Comparison of ENCODE assay signal across 15 cellular contexts in genomic region chr1:66266756-66267155, GRCh38.
DNase-seq lines count a peak whose midpoint lies in the region; ATAC-seq, FAIRE-seq and TF ChIP-seq lines count a peak whose summit lies in the region.
"Had no signal": no experiment of that assay in that cellular context is flagged by ENCODE, and none has a peak within 500 bp of the region (broad histone marks: within the 10 kb centered on the region; RNA-seq: fewer than 3 reads in every experiment).

No MANE protein-coding gene starts in this region.

- CTCF ChIA-PET in A549 (lab: Yijun Ruan, JAX) = interaction anchor here (1.5 kb wide), 1 partner anchor 66 kb away, joined by 4 read pairs; no protein-coding TSS in a partner anchor
- CTCF ChIA-PET in activated CD8-positive, alpha-beta T cell treated with anti-CD3 and anti-CD28 coated beads for 36 hours (lab: Charles Lee) = interaction anchor here (0.7 to 2.0 kb wide), 3 partner anchors 25 to 180 kb away, joined by 3 to 12 read pairs (median 3); no protein-coding TSS in a partner anchor

- no peaks in the 10 kb centered on the region for H3K36me3 ChIP-seq in breast epithelium
- H3K36me3 ChIP-seq: stomach had no signal

- H3K9me3 ChIP-seq in A549 (no peaks in the 10 kb centered on the region), breast epithelium (no peaks in the 10 kb centered on the region)
- H3K9me3 ChIP-seq: stomach had no signal

- H3K4me3 ChIP-seq in A549 (no peak overlapping the region), HL-60 (replicated peaks; ENCODE audit: insufficient read depth, low read length) (no peak overlapping the region), breast epithelium (no peak overlapping the region)
- H3K4me3 ChIP-seq: stomach had no signal

- H3K4me1 ChIP-seq in A549 (peaks cover 80% of the 10 kb centered on the region), breast epithelium (peaks cover 0 to 16% of the 10 kb centered on the region in 2 donors)

- DNase-seq in A549 (ENCODE audit: low read depth in 1 of 2, low spot score in 1 of 2) = no peak
- no peak for DNase-seq in HL-60 (ENCODE audit: low read depth in 1 of 2, low spot score in 1 of 2)
- no peak for DNase-seq in breast epithelium (ENCODE audit: low spot score in 2 of 2)
- DNase-seq in lung microvascular endothelial cell (ENCODE audit: low read depth in 2 of 2) = peak; percentile 28 to 71
- no peak for DNase-seq in activated CD8-positive, alpha-beta T cell treated with anti-CD3 and anti-CD28 coated beads for 36 hours
- DNase-seq in activated naive CD8-positive, alpha-beta T cell treated with anti-CD3 and anti-CD28 coated beads, Interleukin-2, amount 50 U/mL, for 24 hours = no peak
- DNase-seq: activated CD4-positive, alpha-beta T cell treated with anti-CD3 and anti-CD28 coated beads for 4 hours; activated T-cell treated with anti-CD3 and anti-CD28 coated beads, Interleukin-2, amount 50 U/mL, for 1 hour; H7; NCI-H69; occipital lobe; stomach had no signal

- POLR2A ChIA-PET in A549 (lab: Yijun Ruan, JAX) = no interaction called here
- POLR2A ChIA-PET in activated CD8-positive, alpha-beta T cell treated with anti-CD3 and anti-CD28 coated beads for 36 hours (lab: Charles Lee) = no interaction called here

- FAIRE-seq in A549 (lab: Jason Lieb, UNC) = no peak

- ATAC-seq in A549 (no peak), HG03196 (IDR thresholded peaks at IDR 0.05; ENCODE audit: unreplicated experiment) (no peak), HG03469 (IDR thresholded peaks at IDR 0.05; ENCODE audit: unreplicated experiment) (no peak)
- no peak for ATAC-seq in activated CD8-positive, alpha-beta T cell treated with anti-CD3 and anti-CD28 coated beads for 36 hours
- ATAC-seq in activated naive CD8-positive, alpha-beta T cell treated with anti-CD3 and anti-CD28 coated beads, Interleukin-2, amount 50 U/mL, for 24 hours = no peak

- WGBS in A549 (ENCODE audit: missing lambda C conversion rate) = 90% methylated on average over 3 of the region's 3 CpGs

- no peaks in the 10 kb centered on the region for H3K36me3 Mint-ChIP-seq in activated CD8-positive, alpha-beta T cell treated with anti-CD3 and anti-CD28 coated beads for 36 hours (ENCODE audit: low read depth)
- H3K36me3 Mint-ChIP-seq in activated naive CD8-positive, alpha-beta T cell treated with anti-CD3 and anti-CD28 coated beads, Interleukin-2, amount 50 U/mL, for 24 hours (ENCODE audit: low read depth) = no peaks in the 10 kb centered on the region
- H3K36me3 Mint-ChIP-seq: memory B cell had no signal

- peak overlapping the region; percentile 11; the same call in 1 of the 3 replicates for H3K4me2 ChIP-seq in A549

- TF ChIP-seq POLR2A in A549 (IDR thresholded peaks at IDR 0.05; ENCODE audit: low read length) (no peak), breast epithelium (IDR thresholded peaks at IDR 0.05) (no peak)

- TF ChIP-seq EP300 in A549 (IDR thresholded peaks at IDR 0.05) = no peak

- H3K4me1 Mint-ChIP-seq in activated CD8-positive, alpha-beta T cell treated with anti-CD3 and anti-CD28 coated beads for 36 hours (ENCODE audit: low read depth) = peaks cover 59% of the 10 kb centered on the region
- peaks cover 65% of the 10 kb centered on the region for H3K4me1 Mint-ChIP-seq in activated naive CD8-positive, alpha-beta T cell treated with anti-CD3 and anti-CD28 coated beads, Interleukin-2, amount 50 U/mL, for 24 hours

- intact Hi-C loops in breast epithelium (cut with DNase I; ENCODE audit: low total_unique reads) = no loop called here
- intact Hi-C loops in activated CD8-positive, alpha-beta T cell treated with anti-CD3 and anti-CD28 coated beads for 36 hours (cut with micrococcal nuclease) = no loop called here

- no peak overlapping the region for H3K4me3 Mint-ChIP-seq in activated CD8-positive, alpha-beta T cell treated with anti-CD3 and anti-CD28 coated beads for 36 hours
- no peak overlapping the region for H3K4me3 Mint-ChIP-seq in activated naive CD8-positive, alpha-beta T cell treated with anti-CD3 and anti-CD28 coated beads, Interleukin-2, amount 50 U/mL, for 24 hours
- H3K4me3 Mint-ChIP-seq: memory B cell had no signal

- TF ChIP-seq CTCF in A549 (IDR thresholded peaks at IDR 0.05) (no peak), HL-60 (IDR thresholded peaks at IDR 0.05; ENCODE audit: insufficient read depth, low read length) (no peak), breast epithelium (IDR thresholded peaks at IDR 0.05) (no peak)
- TF ChIP-seq CTCF in activated CD8-positive, alpha-beta T cell treated with anti-CD3 and anti-CD28 coated beads for 36 hours (IDR thresholded peaks at IDR 0.05) = no peak

- H3K27ac ChIP-seq in A549 = peak overlapping the region; percentile 69 to 95
- peak overlapping the region; percentile 19 for H3K27ac ChIP-seq in HL-60 (replicated peaks)
- peak overlapping the region; percentile 27 to 56 for H3K27ac ChIP-seq in breast epithelium

- TF ChIP-seq RAD21 in A549 (conservative IDR thresholded peaks at IDR 0.05 in 1 of 2, IDR thresholded peaks at IDR 0.05 in 1 of 2) = no peak

- H3K27me3 ChIP-seq in HL-60 (ENCODE audit: insufficient read depth, poor library complexity, severe bottlenecking) (no peaks in the 10 kb centered on the region), breast epithelium (no peaks in the 10 kb centered on the region)
- H3K27me3 ChIP-seq: stomach had no signal

- H3K9me3 Mint-ChIP-seq in activated CD8-positive, alpha-beta T cell treated with anti-CD3 and anti-CD28 coated beads for 36 hours = no peaks in the 10 kb centered on the region
- H3K9me3 Mint-ChIP-seq in activated naive CD8-positive, alpha-beta T cell treated with anti-CD3 and anti-CD28 coated beads, Interleukin-2, amount 50 U/mL, for 24 hours = no peaks in the 10 kb centered on the region
- H3K9me3 Mint-ChIP-seq: memory B cell had no signal

- no peak overlapping the region for H3K27ac Mint-ChIP-seq in activated CD8-positive, alpha-beta T cell treated with anti-CD3 and anti-CD28 coated beads for 36 hours
- no peak overlapping the region for H3K27ac Mint-ChIP-seq in activated naive CD8-positive, alpha-beta T cell treated with anti-CD3 and anti-CD28 coated beads, Interleukin-2, amount 50 U/mL, for 24 hours
- H3K27ac Mint-ChIP-seq: memory B cell had no signal

- H3K27me3 Mint-ChIP-seq in activated CD8-positive, alpha-beta T cell treated with anti-CD3 and anti-CD28 coated beads for 36 hours = no peaks in the 10 kb centered on the region
- no peaks in the 10 kb centered on the region for H3K27me3 Mint-ChIP-seq in activated naive CD8-positive, alpha-beta T cell treated with anti-CD3 and anti-CD28 coated beads, Interleukin-2, amount 50 U/mL, for 24 hours
- H3K27me3 Mint-ChIP-seq: memory B cell had no signal

TF ChIP-seq in A549, 52 proteins besides CTCF, POLR2A, EP300 and RAD21:
- no peak for TF ChIP-seq HOXB13 (CRISPR knock-in tag; IDR thresholded peaks at IDR 0.05; ENCODE audit: low read depth)
- TF ChIP-seq, protein P1, sequence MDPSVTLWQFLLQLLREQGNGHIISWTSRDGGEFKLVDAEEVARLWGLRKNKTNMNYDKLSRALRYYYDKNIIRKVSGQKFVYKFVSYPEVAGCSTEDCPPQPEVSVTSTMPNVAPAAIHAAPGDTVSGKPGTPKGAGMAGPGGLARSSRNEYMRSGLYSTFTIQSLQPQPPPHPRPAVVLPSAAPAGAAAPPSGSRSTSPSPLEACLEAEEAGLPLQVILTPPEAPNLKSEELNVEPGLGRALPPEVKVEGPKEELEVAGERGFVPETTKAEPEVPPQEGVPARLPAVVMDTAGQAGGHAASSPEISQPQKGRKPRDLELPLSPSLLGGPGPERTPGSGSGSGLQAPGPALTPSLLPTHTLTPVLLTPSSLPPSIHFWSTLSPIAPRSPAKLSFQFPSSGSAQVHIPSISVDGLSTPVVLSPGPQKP (IDR thresholded peaks at IDR 0.05; ENCODE audit: low read depth, low read length) = no peak
- no peak for TF ChIP-seq KDM1A (IDR thresholded peaks at IDR 0.05; ENCODE audit: low read depth)

Comparison
In these comparisons a context has a peak if more than half of its experiments do, and no peak if none do; other contexts are left out.
1. DNase-seq: peak in lung microvascular endothelial cell (2 of 2); none in A549 (0 of 2), HL-60 (0 of 2), breast epithelium (0 of 2), activated CD8-positive, alpha-beta T cell treated with anti-CD3 and anti-CD28 coated beads for 36 hours (single experiment) and activated naive CD8-positive, alpha-beta T cell treated with anti-CD3 and anti-CD28 coated beads, Interleukin-2, amount 50 U/mL, for 24 hours (single experiment).
2. H3K27ac ChIP-seq: peak in every context shown above with its lines; median percentile 82 in A549; 42 in breast epithelium; 19 in HL-60.